In genomic region chr2:215749092-215749957, GRCh38 we compare ENCODE assay signal across 9 cellular contexts.
A peak's percentile ranks its signal among the peaks of the same experiment; 100 is the strongest.
DNase-seq lines count a peak whose midpoint lies in the region; TF ChIP-seq lines count a peak whose summit lies in the region.
"Had no signal": no experiment of that assay in that cellular context is flagged by ENCODE, and none has a peak within 500 bp of the region (broad histone marks: within the 10 kb centered on the region; RNA-seq: fewer than 3 reads in every experiment).

No MANE protein-coding gene starts in this region.

- H3K36me3 ChIP-seq in liver (ENCODE audit: control insufficient read depth in 4 of 4, insufficient read depth in 3 of 4, low read depth in 1 of 4, low read length in 3 of 4) (no peaks in the 10 kb centered on the region), stomach smooth muscle (ENCODE audit: control insufficient read depth in 2 of 2, insufficient read depth in 2 of 2, low read length in 2 of 2) (no peaks in the 10 kb centered on the region)

- H3K9ac ChIP-seq in liver (ENCODE audit: low read depth in 1 of 2, low read length in 2 of 2) (peak overlapping the region in 1 of 2 donors; percentile 56), stomach smooth muscle (ENCODE audit: low read length in 2 of 2) (peak overlapping the region in 1 of 2 donors; percentile 21)

- H3K4me3 ChIP-seq in coronary artery, result peak overlapping the region; percentile 27
- no peak overlapping the region for H3K4me3 ChIP-seq in liver (ENCODE audit: low read depth in 1 of 3, low read length in 3 of 3)
- peak overlapping the region in 1 of 2 donors; percentile 22 for H3K4me3 ChIP-seq in stomach smooth muscle (ENCODE audit: low read length in 2 of 2)

- H3K9me3 ChIP-seq in liver (ENCODE audit: control insufficient read depth in 4 of 4, low read length in 3 of 4) (no peaks in the 10 kb centered on the region), stomach smooth muscle (ENCODE audit: control insufficient read depth in 2 of 2, low read length in 2 of 2) (no peaks in the 10 kb centered on the region)

- peak; percentile 59 to 69 for TF ChIP-seq RAD21 in liver (IDR thresholded peaks at IDR 0.05)

- TF ChIP-seq CTCF in coronary artery (IDR thresholded peaks at IDR 0.05) (no peak), liver (IDR thresholded peaks at IDR 0.05; ENCODE audit: low read depth, low read length, missing input control) (no peak)

- H3K4me1 ChIP-seq in liver (ENCODE audit: control insufficient read depth in 4 of 4, insufficient read depth in 4 of 4, low read length in 3 of 4) (peaks cover 22 to 48% (median 37%) of the 10 kb centered on the region in 4 donors), stomach smooth muscle (ENCODE audit: control insufficient read depth, insufficient read depth, low read length) (peaks cover 33% of the 10 kb centered on the region)

- peak; percentile 14 for DNase-seq in HT-29 (ENCODE audit: low spot score)
- DNase-seq in coronary artery (ENCODE audit: low spot score), result peak; percentile 91
- DNase-seq in NOMO-1 treated with DMSO at 0.1 percent for 48 hours (lab: John Stamatoyannopoulos, UW; ENCODE audit: unreplicated experiment), result no peak
- DNase-seq in NCI-H1694 (lab: John Stamatoyannopoulos, UW), result no peak
- no peak for DNase-seq in NCI-H2227 (lab: John Stamatoyannopoulos, UW; ENCODE audit: unreplicated experiment)
- DNase-seq in stimulated activated CD4-positive, alpha-beta T cell treated with anti-CD3 and anti-CD28 coated beads, Interleukin-2, amount 100 ng/mL, for 48 hours, result no peak
- DNase-seq: DND-41 had no signal

- 32% methylated on average over 11 of the region's 11 CpGs for WGBS in liver

- H3K27ac ChIP-seq in coronary artery (peak overlapping the region; percentile 61 to 74), liver (ENCODE audit: low read depth in 1 of 2, low read length in 2 of 2) (peak overlapping the region; percentile 75 to 92), stomach smooth muscle (ENCODE audit: low read length) (peak overlapping the region; percentile 67)

- H3K27me3 ChIP-seq in liver (ENCODE audit: control insufficient read depth in 4 of 4, insufficient read depth in 4 of 4, low read length in 3 of 4) (no peaks in the 10 kb centered on the region), stomach smooth muscle (ENCODE audit: control insufficient read depth in 1 of 2, insufficient read depth in 2 of 2, low read length in 2 of 2) (no peaks in the 10 kb centered on the region)

TF ChIP-seq in liver, 16 proteins besides CTCF, POLR2A, EP300 and RAD21:
- TF ChIP-seq, protein P1, sequence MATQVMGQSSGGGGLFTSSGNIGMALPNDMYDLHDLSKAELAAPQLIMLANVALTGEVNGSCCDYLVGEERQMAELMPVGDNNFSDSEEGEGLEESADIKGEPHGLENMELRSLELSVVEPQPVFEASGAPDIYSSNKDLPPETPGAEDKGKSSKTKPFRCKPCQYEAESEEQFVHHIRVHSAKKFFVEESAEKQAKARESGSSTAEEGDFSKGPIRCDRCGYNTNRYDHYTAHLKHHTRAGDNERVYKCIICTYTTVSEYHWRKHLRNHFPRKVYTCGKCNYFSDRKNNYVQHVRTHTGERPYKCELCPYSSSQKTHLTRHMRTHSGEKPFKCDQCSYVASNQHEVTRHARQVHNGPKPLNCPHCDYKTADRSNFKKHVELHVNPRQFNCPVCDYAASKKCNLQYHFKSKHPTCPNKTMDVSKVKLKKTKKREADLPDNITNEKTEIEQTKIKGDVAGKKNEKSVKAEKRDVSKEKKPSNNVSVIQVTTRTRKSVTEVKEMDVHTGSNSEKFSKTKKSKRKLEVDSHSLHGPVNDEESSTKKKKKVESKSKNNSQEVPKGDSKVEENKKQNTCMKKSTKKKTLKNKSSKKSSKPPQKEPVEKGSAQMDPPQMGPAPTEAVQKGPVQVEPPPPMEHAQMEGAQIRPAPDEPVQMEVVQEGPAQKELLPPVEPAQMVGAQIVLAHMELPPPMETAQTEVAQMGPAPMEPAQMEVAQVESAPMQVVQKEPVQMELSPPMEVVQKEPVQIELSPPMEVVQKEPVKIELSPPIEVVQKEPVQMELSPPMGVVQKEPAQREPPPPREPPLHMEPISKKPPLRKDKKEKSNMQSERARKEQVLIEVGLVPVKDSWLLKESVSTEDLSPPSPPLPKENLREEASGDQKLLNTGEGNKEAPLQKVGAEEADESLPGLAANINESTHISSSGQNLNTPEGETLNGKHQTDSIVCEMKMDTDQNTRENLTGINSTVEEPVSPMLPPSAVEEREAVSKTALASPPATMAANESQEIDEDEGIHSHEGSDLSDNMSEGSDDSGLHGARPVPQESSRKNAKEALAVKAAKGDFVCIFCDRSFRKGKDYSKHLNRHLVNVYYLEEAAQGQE (IDR thresholded peaks at IDR 0.05), result peak; percentile 50
- TF ChIP-seq MAX (IDR thresholded peaks at IDR 0.05) (peak; percentile 78), HNF4G (IDR thresholded peaks at IDR 0.05) (peak; percentile 83), JUND (IDR thresholded peaks at IDR 0.05) (peak; percentile 95), ATF3 (IDR thresholded peaks at IDR 0.05) (peak; percentile 78), HNF4A (conservative IDR thresholded peaks at IDR 0.05) (peak; percentile 95 to 97), RXRA (IDR thresholded peaks at IDR 0.05) (peak; percentile 99 to 100), GABPA (IDR thresholded peaks at IDR 0.05 in 1 of 2, conservative IDR thresholded peaks at IDR 0.05 in 1 of 2) (no peak), SP1 (IDR thresholded peaks at IDR 0.05) (peak; percentile 99), NR2F2 (IDR thresholded peaks at IDR 0.05) (peak; percentile 96), FOXA1 (IDR thresholded peaks at IDR 0.05) (peak; percentile 36), FOXA2 (IDR thresholded peaks at IDR 0.05) (peak; percentile 74), YY1 (IDR thresholded peaks at IDR 0.05) (peak; percentile 21), TAF1 (conservative IDR thresholded peaks at IDR 0.05) (no peak), EGR1 (IDR thresholded peaks at IDR 0.05; ENCODE audit: low read depth in 2 of 2) (peak; percentile 69 to 74)
- TF ChIP-seq, protein P2, sequence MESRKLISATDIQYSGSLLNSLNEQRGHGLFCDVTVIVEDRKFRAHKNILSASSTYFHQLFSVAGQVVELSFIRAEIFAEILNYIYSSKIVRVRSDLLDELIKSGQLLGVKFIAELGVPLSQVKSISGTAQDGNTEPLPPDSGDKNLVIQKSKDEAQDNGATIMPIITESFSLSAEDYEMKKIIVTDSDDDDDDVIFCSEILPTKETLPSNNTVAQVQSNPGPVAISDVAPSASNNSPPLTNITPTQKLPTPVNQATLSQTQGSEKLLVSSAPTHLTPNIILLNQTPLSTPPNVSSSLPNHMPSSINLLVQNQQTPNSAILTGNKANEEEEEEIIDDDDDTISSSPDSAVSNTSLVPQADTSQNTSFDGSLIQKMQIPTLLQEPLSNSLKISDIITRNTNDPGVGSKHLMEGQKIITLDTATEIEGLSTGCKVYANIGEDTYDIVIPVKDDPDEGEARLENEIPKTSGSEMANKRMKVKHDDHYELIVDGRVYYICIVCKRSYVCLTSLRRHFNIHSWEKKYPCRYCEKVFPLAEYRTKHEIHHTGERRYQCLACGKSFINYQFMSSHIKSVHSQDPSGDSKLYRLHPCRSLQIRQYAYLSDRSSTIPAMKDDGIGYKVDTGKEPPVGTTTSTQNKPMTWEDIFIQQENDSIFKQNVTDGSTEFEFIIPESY (IDR thresholded peaks at IDR 0.05), result peak; percentile 73

Comparison
In these comparisons a context has a peak if more than half of its experiments do, and no peak if none do; other contexts are left out.
1. DNase-seq: peak in HT-29 (single experiment) and coronary artery (single experiment); none in NOMO-1 treated with DMSO at 0.1 percent for 48 hours (single experiment), NCI-H1694 (single experiment), NCI-H2227 (single experiment) and stimulated activated CD4-positive, alpha-beta T cell treated with anti-CD3 and anti-CD28 coated beads, Interleukin-2, amount 100 ng/mL, for 48 hours (0 of 2).
2. Peak in every context shown above with its lines, with median percentiles within 50 percentile points of each other: H3K27ac ChIP-seq.